Comparison of ENCODE assay signal across 1 cellular context in the genomic region with DNA sequence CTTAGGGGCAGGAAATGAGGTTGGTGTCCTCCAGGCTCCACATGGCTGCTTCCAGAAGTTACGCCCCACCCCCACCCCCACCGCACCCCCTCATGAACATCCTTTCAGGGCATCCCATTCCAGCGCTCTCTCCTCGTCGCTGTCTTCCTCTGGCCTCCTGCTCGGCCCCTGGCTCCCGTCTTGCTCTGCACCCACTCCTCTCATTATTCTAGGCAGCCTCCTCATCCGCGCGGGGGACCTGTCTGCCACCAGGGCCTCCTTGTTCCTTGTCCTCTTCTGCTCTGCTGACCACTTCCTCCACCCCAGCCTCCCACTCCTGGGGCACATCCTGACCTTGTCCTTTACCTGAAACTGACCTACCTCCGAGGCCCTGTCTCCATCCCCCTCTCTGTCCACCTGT.
TF ChIP-seq lines count a peak whose summit lies in the region.

No MANE protein-coding gene starts in this region.

TF ChIP-seq in HepG2, 621 proteins besides CTCF, POLR2A, EP300 and RAD21:
- TF ChIP-seq KMT2A (CRISPR knock-in tag; IDR thresholded peaks at IDR 0.05) (no peak), ZNF816 (CRISPR knock-in tag; IDR thresholded peaks at IDR 0.05; ENCODE audit: borderline replicate concordance) (no peak), EEA1 (CRISPR knock-in tag; IDR thresholded peaks at IDR 0.05; ENCODE audit: borderline replicate concordance) (no peak), SKI (IDR thresholded peaks at IDR 0.05; ENCODE audit: partially characterized antibody) (no peak), ZNF530 (CRISPR knock-in tag; IDR thresholded peaks at IDR 0.05; ENCODE audit: low read depth) (no peak), ZNF138 (CRISPR knock-in tag; IDR thresholded peaks at IDR 0.05; ENCODE audit: low read depth) (no peak), ZNF772 (CRISPR knock-in tag; IDR thresholded peaks at IDR 0.05) (no peak), PRPF4 (IDR thresholded peaks at IDR 0.05; ENCODE audit: low read depth, low read length, poor library complexity, severe bottlenecking) (no peak), ZNF382 (CRISPR knock-in tag; IDR thresholded peaks at IDR 0.05; ENCODE audit: borderline replicate concordance) (no peak)
- TF ChIP-seq, protein P1, sequence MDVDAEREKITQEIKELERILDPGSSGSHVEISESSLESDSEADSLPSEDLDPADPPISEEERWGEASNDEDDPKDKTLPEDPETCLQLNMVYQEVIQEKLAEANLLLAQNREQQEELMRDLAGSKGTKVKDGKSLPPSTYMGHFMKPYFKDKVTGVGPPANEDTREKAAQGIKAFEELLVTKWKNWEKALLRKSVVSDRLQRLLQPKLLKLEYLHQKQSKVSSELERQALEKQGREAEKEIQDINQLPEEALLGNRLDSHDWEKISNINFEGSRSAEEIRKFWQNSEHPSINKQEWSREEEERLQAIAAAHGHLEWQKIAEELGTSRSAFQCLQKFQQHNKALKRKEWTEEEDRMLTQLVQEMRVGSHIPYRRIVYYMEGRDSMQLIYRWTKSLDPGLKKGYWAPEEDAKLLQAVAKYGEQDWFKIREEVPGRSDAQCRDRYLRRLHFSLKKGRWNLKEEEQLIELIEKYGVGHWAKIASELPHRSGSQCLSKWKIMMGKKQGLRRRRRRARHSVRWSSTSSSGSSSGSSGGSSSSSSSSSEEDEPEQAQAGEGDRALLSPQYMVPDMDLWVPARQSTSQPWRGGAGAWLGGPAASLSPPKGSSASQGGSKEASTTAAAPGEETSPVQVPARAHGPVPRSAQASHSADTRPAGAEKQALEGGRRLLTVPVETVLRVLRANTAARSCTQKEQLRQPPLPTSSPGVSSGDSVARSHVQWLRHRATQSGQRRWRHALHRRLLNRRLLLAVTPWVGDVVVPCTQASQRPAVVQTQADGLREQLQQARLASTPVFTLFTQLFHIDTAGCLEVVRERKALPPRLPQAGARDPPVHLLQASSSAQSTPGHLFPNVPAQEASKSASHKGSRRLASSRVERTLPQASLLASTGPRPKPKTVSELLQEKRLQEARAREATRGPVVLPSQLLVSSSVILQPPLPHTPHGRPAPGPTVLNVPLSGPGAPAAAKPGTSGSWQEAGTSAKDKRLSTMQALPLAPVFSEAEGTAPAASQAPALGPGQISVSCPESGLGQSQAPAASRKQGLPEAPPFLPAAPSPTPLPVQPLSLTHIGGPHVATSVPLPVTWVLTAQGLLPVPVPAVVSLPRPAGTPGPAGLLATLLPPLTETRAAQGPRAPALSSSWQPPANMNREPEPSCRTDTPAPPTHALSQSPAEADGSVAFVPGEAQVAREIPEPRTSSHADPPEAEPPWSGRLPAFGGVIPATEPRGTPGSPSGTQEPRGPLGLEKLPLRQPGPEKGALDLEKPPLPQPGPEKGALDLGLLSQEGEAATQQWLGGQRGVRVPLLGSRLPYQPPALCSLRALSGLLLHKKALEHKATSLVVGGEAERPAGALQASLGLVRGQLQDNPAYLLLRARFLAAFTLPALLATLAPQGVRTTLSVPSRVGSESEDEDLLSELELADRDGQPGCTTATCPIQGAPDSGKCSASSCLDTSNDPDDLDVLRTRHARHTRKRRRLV (CRISPR knock-in tag; IDR thresholded peaks at IDR 0.05): no peak
- TF ChIP-seq, protein P2, sequence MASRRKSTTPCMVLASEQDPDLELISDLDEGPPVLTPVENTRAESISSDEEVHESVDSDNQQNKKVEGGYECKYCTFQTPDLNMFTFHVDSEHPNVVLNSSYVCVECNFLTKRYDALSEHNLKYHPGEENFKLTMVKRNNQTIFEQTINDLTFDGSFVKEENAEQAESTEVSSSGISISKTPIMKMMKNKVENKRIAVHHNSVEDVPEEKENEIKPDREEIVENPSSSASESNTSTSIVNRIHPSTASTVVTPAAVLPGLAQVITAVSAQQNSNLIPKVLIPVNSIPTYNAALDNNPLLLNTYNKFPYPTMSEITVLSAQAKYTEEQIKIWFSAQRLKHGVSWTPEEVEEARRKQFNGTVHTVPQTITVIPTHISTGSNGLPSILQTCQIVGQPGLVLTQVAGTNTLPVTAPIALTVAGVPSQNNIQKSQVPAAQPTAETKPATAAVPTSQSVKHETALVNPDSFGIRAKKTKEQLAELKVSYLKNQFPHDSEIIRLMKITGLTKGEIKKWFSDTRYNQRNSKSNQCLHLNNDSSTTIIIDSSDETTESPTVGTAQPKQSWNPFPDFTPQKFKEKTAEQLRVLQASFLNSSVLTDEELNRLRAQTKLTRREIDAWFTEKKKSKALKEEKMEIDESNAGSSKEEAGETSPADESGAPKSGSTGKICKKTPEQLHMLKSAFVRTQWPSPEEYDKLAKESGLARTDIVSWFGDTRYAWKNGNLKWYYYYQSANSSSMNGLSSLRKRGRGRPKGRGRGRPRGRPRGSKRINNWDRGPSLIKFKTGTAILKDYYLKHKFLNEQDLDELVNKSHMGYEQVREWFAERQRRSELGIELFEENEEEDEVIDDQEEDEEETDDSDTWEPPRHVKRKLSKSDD (CRISPR knock-in tag; IDR thresholded peaks at IDR 0.05; ENCODE audit: low read depth): no peak
- TF ChIP-seq, protein P3, sequence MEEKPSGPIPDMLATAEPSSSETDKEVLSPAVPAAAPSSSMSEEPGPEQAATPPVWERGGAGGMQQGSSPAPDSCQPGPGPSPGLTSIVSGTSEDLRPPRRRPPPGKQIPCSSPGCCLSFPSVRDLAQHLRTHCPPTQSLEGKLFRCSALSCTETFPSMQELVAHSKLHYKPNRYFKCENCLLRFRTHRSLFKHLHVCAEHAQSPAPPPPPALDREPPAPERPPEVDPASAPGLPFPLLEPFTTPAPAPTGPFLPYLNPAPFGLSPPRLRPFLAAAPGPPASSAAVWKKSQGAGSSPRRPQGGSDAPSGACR (CRISPR knock-in tag; IDR thresholded peaks at IDR 0.05): no peak
- TF ChIP-seq, protein P4, sequence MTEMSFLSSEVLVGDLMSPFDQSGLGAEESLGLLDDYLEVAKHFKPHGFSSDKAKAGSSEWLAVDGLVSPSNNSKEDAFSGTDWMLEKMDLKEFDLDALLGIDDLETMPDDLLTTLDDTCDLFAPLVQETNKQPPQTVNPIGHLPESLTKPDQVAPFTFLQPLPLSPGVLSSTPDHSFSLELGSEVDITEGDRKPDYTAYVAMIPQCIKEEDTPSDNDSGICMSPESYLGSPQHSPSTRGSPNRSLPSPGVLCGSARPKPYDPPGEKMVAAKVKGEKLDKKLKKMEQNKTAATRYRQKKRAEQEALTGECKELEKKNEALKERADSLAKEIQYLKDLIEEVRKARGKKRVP (CRISPR knock-in tag; IDR thresholded peaks at IDR 0.05): no peak
TF ChIP-seq in HepG2: peak in this region for 0.
